In the genomic region with DNA sequence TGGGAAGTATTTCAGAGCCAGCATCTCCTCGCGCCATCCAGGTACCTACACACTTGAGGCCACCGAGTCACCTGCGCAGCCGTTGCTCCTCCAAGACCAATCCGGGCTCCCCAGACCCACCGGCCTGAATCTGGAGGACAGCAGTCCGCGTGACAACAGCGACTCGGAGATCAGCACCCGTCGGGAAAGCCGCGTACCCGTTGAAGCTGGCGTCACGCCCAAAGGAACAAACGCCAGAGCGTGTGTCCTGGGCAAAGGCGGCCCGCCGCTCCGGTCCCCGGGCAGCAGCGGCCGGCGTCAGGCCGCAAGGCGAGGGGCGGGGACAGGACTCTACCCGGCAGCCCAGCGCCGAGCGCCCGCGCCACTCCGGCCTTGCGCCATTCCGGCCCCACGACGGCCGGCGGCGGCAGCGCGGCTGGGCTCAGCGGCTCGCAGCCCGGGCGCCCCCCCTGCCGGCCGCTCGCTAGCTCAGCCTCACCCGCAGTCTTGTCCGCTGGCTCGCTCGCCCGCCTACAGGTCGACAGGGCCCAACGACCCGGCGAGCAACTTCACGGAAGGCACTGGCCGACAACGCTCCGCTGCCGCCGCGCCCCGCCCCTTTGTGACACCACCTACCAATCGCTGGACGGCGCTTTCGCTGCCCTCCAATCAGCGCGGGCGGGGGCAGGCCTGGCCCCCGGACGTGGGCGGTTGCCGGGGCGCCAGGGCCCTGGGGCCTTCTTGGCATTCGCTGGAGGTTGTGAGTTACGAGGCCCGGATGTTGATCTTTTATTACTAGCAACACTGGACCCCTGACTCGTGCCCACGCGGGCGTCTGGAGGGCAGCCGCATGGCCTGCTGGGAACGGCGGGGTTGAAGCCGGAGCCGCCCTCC, we compare ENCODE assay signal across 8 cellular contexts. TPM values are rescaled to one million over a fixed set of nuclear protein-coding genes. Genes with fewer than 3 reads are reported as not detected.
DNase-seq lines count a peak whose midpoint lies in the region; ATAC-seq and TF ChIP-seq lines count a peak whose summit lies in the region.

TSS of gene ZFAND4 (minus strand) at position 572 of the 873 bp plus-strand sequence. CDS start 9,047 bp downstream, outside the sequence.

- no peaks in the 10 kb centered on the region for H3K36me3 Mint-ChIP-seq in type B pancreatic cell

- peak within 1 kb of the TSS; percentile 99 for H3K4me3 Mint-ChIP-seq in type B pancreatic cell

- H3K4me1 Mint-ChIP-seq in type B pancreatic cell (ENCODE audit: unreplicated experiment) = peaks cover 8% of the 10 kb centered on the region

- peak within 1 kb of the TSS; percentile 75 for H3K9ac ChIP-seq in SU-DHL-6 (ENCODE audit: low read length)

- intact Hi-C loops in cardiac septum (cut with DNase I) = loop anchor here (5.0 kb wide), 3 partner anchors 80 to 665 kb away; no protein-coding TSS in a partner anchor

- H3F3A ChIP-seq in SU-DHL-6 (ENCODE audit: insufficient read depth) = peaks cover 6% of the 10 kb centered on the region; the same call in 1 of the 2 replicates

- H3K27me3 ChIP-seq in SU-DHL-6 (ENCODE audit: low read length) = no peaks in the 10 kb centered on the region

- TF ChIP-seq CTCF in SU-DHL-6 (IDR thresholded peaks at IDR 0.05; ENCODE audit: insufficient read depth, low read length, poor library complexity, severe bottlenecking) = peak; percentile 65
- TF ChIP-seq CTCF in type B pancreatic cell (conservative IDR thresholded peaks at IDR 0.05) = peak; percentile 79

- H3K9me2 ChIP-seq in SU-DHL-6 (replicated peaks; ENCODE audit: insufficient read depth, low read length) = no peaks in the 10 kb centered on the region

- no peaks in the 10 kb centered on the region for H3K36me3 ChIP-seq in SU-DHL-6 (ENCODE audit: low read length)

- H3K27ac ChIP-seq in SU-DHL-6 (ENCODE audit: low read depth, low read length) = peak within 1 kb of the TSS; percentile 85

- peak within 1 kb of the TSS; percentile 92 for H3K27ac Mint-ChIP-seq in type B pancreatic cell

- H2AFZ ChIP-seq in SU-DHL-6 (ENCODE audit: low read depth, low read length, severe bottlenecking) = peak within 1 kb of the TSS; percentile 92

- H3K4me3 ChIP-seq in SU-DHL-6 (ENCODE audit: insufficient read depth, low read length, poor library complexity, severe bottlenecking) = peak within 1 kb of the TSS; percentile 66

- peak; percentile 94 for ATAC-seq in HG02571 (IDR thresholded peaks at IDR 0.05; ENCODE audit: unreplicated experiment)

- H3K27me3 Mint-ChIP-seq in type B pancreatic cell = peaks cover 2% of the 10 kb centered on the region

- peaks cover 46% of the 10 kb centered on the region for H3K79me2 ChIP-seq in SU-DHL-6 (ENCODE audit: insufficient read depth, low read length)

- H3K4me2 ChIP-seq in SU-DHL-6 (ENCODE audit: low read depth, low read length, poor library complexity, severe bottlenecking) = peak within 1 kb of the TSS; percentile 82

- no peaks in the 10 kb centered on the region for H3K9me3 ChIP-seq in SU-DHL-6 (ENCODE audit: insufficient read depth, low read length)

- DNase-seq in NCI-H1048 (lab: John Stamatoyannopoulos, UW) = peak; percentile 87
- DNase-seq in activated naive CD8-positive, alpha-beta T cell treated with anti-CD3 and anti-CD28 coated beads, Interleukin-2, amount 50 U/mL, for 16 hours (ENCODE audit: low read depth, low spot score) = peak; percentile 89
- peak; percentile 99 for DNase-seq in cardiac septum (ENCODE audit: low spot score)
- peak; percentile 93 for DNase-seq in pons (ENCODE audit: low spot score)
- DNase-seq in type B pancreatic cell (ENCODE audit: extremely low spot score, unreplicated experiment) = peak; percentile 97

- H4K20me1 ChIP-seq in SU-DHL-6 (ENCODE audit: low read depth, low read length) = no peaks in the 10 kb centered on the region

- TF ChIP-seq POLR2A in GM10847 (IDR thresholded peaks at IDR 0.05; ENCODE audit: extremely low read depth, insufficient read length) = peak; percentile 51

- H3K9me3 Mint-ChIP-seq in type B pancreatic cell = no peaks in the 10 kb centered on the region

RNA-seq across cellular contexts. Expression of gene ZFAND4, which starts in this region (rescaled TPM):
- 7.7 TPM for total RNA-seq in cardiac septum
- 10.0 and 12.0 TPM in 2 replicates for total RNA-seq in type B pancreatic cell (ENCODE audit: low replicate concordance)

Comparison
In these comparisons a context has a peak if more than half of its experiments do, and no peak if none do; other contexts are left out.
1. Peak in every context shown above with its lines: DNase-seq, ATAC-seq, H3K4me3 ChIP-seq and H3K27ac ChIP-seq.